Comparison of ENCODE assay signal across 7 cellular contexts in genomic region chr1:34092399-34092798, GRCh38.
DNase-seq lines count a peak whose midpoint lies in the region; ATAC-seq and TF ChIP-seq lines count a peak whose summit lies in the region.
"Not testable (repeated sequence)": the region's sequence is repeated elsewhere in the genome, so short reads cannot be mapped to it uniquely, and the experiment has no call there.

No MANE protein-coding gene starts in this region.

- H3K4me1 ChIP-seq in Caco-2; ES-I3 (ENCODE audit: insufficient read depth, low read length); HUES6 (ENCODE audit: control insufficient read depth, insufficient read depth, low read length); iPS-18a (ENCODE audit: control insufficient read depth, low read depth, low read length): not testable (repeated sequence)

- H3K27me3 ChIP-seq in Caco-2 (replicated peaks; ENCODE audit: control insufficient read depth, insufficient read depth, low read length); H7 (ENCODE audit: control insufficient read depth, insufficient read depth, low read length); iPS-18a (ENCODE audit: control insufficient read depth, insufficient read depth, low read length): not testable (repeated sequence)
- peaks cover 21% of the 10 kb centered on the region; the same call in 1 of the 2 replicates for H3K27me3 ChIP-seq in HUES6 (ENCODE audit: control insufficient read depth, insufficient read depth, low read length)

- not testable (repeated sequence) for H3K36me3 Mint-ChIP-seq in Caco-2 (ENCODE audit: insufficient read depth, unreplicated experiment)
- H3K36me3 Mint-ChIP-seq in WTC11: peaks cover 19% of the 10 kb centered on the region

- POLR2A ChIA-PET in Caco-2 (lab: Charles Lee); WTC11 (lab: Charles Lee): not testable (repeated sequence)

- not testable (repeated sequence) for H3K9me3 Mint-ChIP-seq in Caco-2 (ENCODE audit: unreplicated experiment); WTC11

- H3K4me3 Mint-ChIP-seq in Caco-2 (ENCODE audit: unreplicated experiment) (peak overlapping the region; percentile 69), WTC11 (peak overlapping the region; percentile 69)

- not testable (repeated sequence) for H3K36me3 ChIP-seq in Caco-2 (ENCODE audit: control insufficient read depth, insufficient read depth, low read length); ES-I3 (ENCODE audit: insufficient read depth, low read length); H7 (replicated peaks; ENCODE audit: control insufficient read depth, insufficient read depth, low read length); HUES6 (ENCODE audit: control insufficient read depth, insufficient read depth, low read length); iPS-18a (ENCODE audit: control insufficient read depth, low read depth, low read length)

- peaks cover 11% of the 10 kb centered on the region for H3K27me3 Mint-ChIP-seq in Caco-2 (ENCODE audit: insufficient read depth, unreplicated experiment)
- not testable (repeated sequence) for H3K27me3 Mint-ChIP-seq in WTC11 (ENCODE audit: low read depth)

- CTCF ChIA-PET in Caco-2 (lab: Charles Lee) (interaction anchor here (0.6 kb wide), 1 partner anchor 71 kb away, joined by 3 read pairs; no protein-coding TSS in a partner anchor), WTC11 (lab: Charles Lee) (interaction anchor here (0.7 kb wide), 1 partner anchor 79 kb away, joined by 3 read pairs; no protein-coding TSS in a partner anchor)

- not testable (repeated sequence) for BruUV-seq in Caco-2 (replicated peaks; lab: Mats Ljungman, UMichigan)

- H3K9ac ChIP-seq in ES-I3 (ENCODE audit: low read depth, low read length) (peak overlapping the region; percentile 57; the same call in 1 of the 2 replicates), HUES6 (ENCODE audit: low read length) (peak overlapping the region; percentile 42)
- H3K9ac ChIP-seq in iPS-18a (ENCODE audit: low read length): not testable (repeated sequence)

- not testable (repeated sequence) for ATAC-seq in WTC11

- not testable (repeated sequence) for TF ChIP-seq CTCF in Caco-2 (IDR thresholded peaks at IDR 0.05; ENCODE audit: insufficient read depth in 1 of 2, low read depth in 1 of 2, low read length in 1 of 2, severe bottlenecking in 1 of 2, unreplicated experiment in 1 of 2); WTC11 (IDR thresholded peaks at IDR 0.05)

- H3K27ac Mint-ChIP-seq in Caco-2 (ENCODE audit: unreplicated experiment): not testable (repeated sequence)
- peak overlapping the region; percentile 85 for H3K27ac Mint-ChIP-seq in WTC11

- H3K4me1 Mint-ChIP-seq in Caco-2 (ENCODE audit: low read depth, unreplicated experiment): not testable (repeated sequence)
- H3K4me1 Mint-ChIP-seq in WTC11: peaks cover 19% of the 10 kb centered on the region

- intact Hi-C loops in Caco-2 (cut with micrococcal nuclease; ENCODE audit: unreplicated experiment): not testable (repeated sequence)

- H3K27ac ChIP-seq in HUES6 (ENCODE audit: low read depth, low read length); iPS-18a (ENCODE audit: low read length): not testable (repeated sequence)

- H3K4me3 ChIP-seq in Caco-2 (ENCODE audit: low read depth, low read length): peak overlapping the region; percentile 19; the same call in 1 of the 2 replicates
- peak overlapping the region; percentile 37; the same call in 1 of the 2 replicates for H3K4me3 ChIP-seq in H7 (ENCODE audit: insufficient read depth, low read depth, low read length)
- H3K4me3 ChIP-seq in HUES6 (ENCODE audit: low read depth, low read length): peak overlapping the region; percentile 58
- H3K4me3 ChIP-seq in iPS-18a (ENCODE audit: low read length): peak overlapping the region; percentile 27

- DNase-seq in Caco-2; H7; WTC11 (ENCODE audit: low spot score): not testable (repeated sequence)
- DNase-seq in NCI-H510A (lab: John Stamatoyannopoulos, UW): peak; percentile 41

- H3K9me3 ChIP-seq in Caco-2; ES-I3 (ENCODE audit: control insufficient read depth, insufficient read depth, low read length); HUES6 (ENCODE audit: control insufficient read depth, insufficient read depth, low read depth, low read length); iPS-18a (ENCODE audit: control insufficient read depth, low read depth, low read length): not testable (repeated sequence)
